In genomic region chr1:2822621-2823145, GRCh38 we compare ENCODE assay signal across 17 cellular contexts. TPM values are rescaled to one million over a fixed set of nuclear protein-coding genes. Genes with fewer than 3 reads are reported as not detected.
"Had no signal": no experiment of that assay in that cellular context is flagged by ENCODE, and none has a peak within 500 bp of the region (broad histone marks: within the 10 kb centered on the region; RNA-seq: fewer than 3 reads in every experiment).

No MANE protein-coding gene starts in this region.

- ATAC-seq: gastrocnemius medialis had no signal

- DNase-seq: endodermal cell, foreskin fibroblast, gastrocnemius medialis, natural killer cell, spleen had no signal

- FAIRE-seq: keratinocyte, urothelium cell line had no signal

- H3K79me2 ChIP-seq: parathyroid adenoma had no signal

- H3K9me3 ChIP-seq: colonic mucosa, gastrocnemius medialis, neutrophil, testis had no signal

- H3K36me3 ChIP-seq: colonic mucosa, gastrocnemius medialis, left lung, neutrophil, spleen, tibial artery, upper lobe of left lung had no signal

- H3K9ac ChIP-seq: parathyroid adenoma had no signal

- H2AFZ ChIP-seq: parathyroid adenoma had no signal

- H3K4me1 ChIP-seq: colonic mucosa, gastrocnemius medialis, left lung, parathyroid adenoma, testis had no signal

- H3K27ac ChIP-seq: colonic mucosa, epithelial cell of prostate, gastrocnemius medialis, left lung, neutrophil, parathyroid adenoma, skin epidermis, spleen, testis, tibial artery, upper lobe of left lung had no signal

- H3K4me3 ChIP-seq: colonic mucosa, gastrocnemius medialis, left lung, lung, skin epidermis, spleen, testis, tibial artery, upper lobe of left lung had no signal

- H3K27me3 ChIP-seq: colonic mucosa, testis, upper lobe of left lung had no signal

RNA-seq across cellular contexts. Expression of gene TTC34, which starts 21.2 kb away (rescaled TPM):
- total RNA-seq: gastrocnemius medialis had no signal
